2 cellular contexts compared by ENCODE assay signal in genomic region chr3:147328711-147329110, GRCh38.
TF ChIP-seq lines count a peak whose summit lies in the region.

No MANE protein-coding gene starts in this region.

TF ChIP-seq in HepG2, 621 proteins besides CTCF, POLR2A, EP300 and RAD21:
- TF ChIP-seq CREB1 (IDR thresholded peaks at IDR 0.05) (peak; percentile 90), CREB1 (CRISPR knock-in tag; IDR thresholded peaks at IDR 0.05) (no peak), RFX5 (IDR thresholded peaks at IDR 0.05; ENCODE audit: low read depth, low read length) (no peak), ATF7 (IDR thresholded peaks at IDR 0.05) (peak; percentile 73), ATF7 (CRISPR knock-in tag; IDR thresholded peaks at IDR 0.05) (no peak)

TF ChIP-seq in H1, 55 proteins besides CTCF, POLR2A, EP300 and RAD21:
- no peak for TF ChIP-seq RXRA (IDR thresholded peaks at IDR 0.05; ENCODE audit: insufficient read depth, low read depth, low read length)
